Comparison of ENCODE assay signal across 15 cellular contexts in the genomic region with DNA sequence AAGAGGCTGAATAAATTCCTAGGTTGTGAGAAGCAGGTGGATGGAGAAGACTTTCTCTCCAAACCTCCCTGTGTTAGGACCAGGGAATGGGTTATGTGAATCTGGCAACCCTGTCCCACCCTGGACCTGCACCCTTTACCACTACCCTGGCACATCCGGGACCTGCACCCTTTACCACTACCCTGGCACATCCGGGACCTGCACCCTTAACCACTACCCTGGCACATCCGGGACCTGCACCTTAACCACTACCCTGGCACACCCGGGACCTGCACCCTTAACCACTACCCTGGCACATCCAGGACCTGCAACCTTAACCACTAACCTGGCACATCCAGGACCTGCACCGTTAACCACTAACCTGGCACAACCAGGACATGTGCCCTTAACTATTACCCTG.
DNase-seq lines count a peak whose midpoint lies in the region; ATAC-seq and TF ChIP-seq lines count a peak whose summit lies in the region.
"Had no signal": no experiment of that assay in that cellular context is flagged by ENCODE, and none has a peak within 500 bp of the region (broad histone marks: within the 10 kb centered on the region; RNA-seq: fewer than 3 reads in every experiment).

No MANE protein-coding gene starts in this region.

- WGBS in smooth muscle cell (ENCODE audit: low lambda C conversion rate), result 92% methylated on average over 5 of the region's 5 CpGs

- peaks cover 19% of the 10 kb centered on the region for H3K4me1 Mint-ChIP-seq in activated CD4-positive, alpha-beta memory T cell treated with anti-CD3 and anti-CD28 coated beads, Interleukin-2, amount 10 ng/mL, durations not matched to agents 7 days and 5 days
- no peaks in the 10 kb centered on the region for H3K4me1 Mint-ChIP-seq in activated CD4-positive, alpha-beta memory T cell treated with anti-CD3 and anti-CD28 coated beads for 36 hours (ENCODE audit: low read depth)
- H3K4me1 Mint-ChIP-seq in activated T-helper 17 cell treated with anti-CD3 and anti-CD28 coated beads, Interleukin-2, amount 50 U/mL, for 72 hours, result peaks cover 33% of the 10 kb centered on the region
- peaks cover 25 to 38% (median 28%) of the 10 kb centered on the region in 3 donors for H3K4me1 Mint-ChIP-seq in naive B cell

- H3K4me3 Mint-ChIP-seq in activated CD4-positive, alpha-beta memory T cell treated with anti-CD3 and anti-CD28 coated beads, Interleukin-2, amount 10 ng/mL, durations not matched to agents 7 days and 5 days, result no peak overlapping the region
- no peak overlapping the region for H3K4me3 Mint-ChIP-seq in activated CD4-positive, alpha-beta memory T cell treated with anti-CD3 and anti-CD28 coated beads for 36 hours
- H3K4me3 Mint-ChIP-seq in activated T-helper 17 cell treated with anti-CD3 and anti-CD28 coated beads, Interleukin-2, amount 50 U/mL, for 72 hours, result peak overlapping the region; percentile 11
- H3K4me3 Mint-ChIP-seq in naive B cell, result peak overlapping the region in 1 of 8 donors; percentile 62
- H3K4me3 Mint-ChIP-seq: GM23338, H9 had no signal

- no peak for TF ChIP-seq CTCF in smooth muscle cell (IDR thresholded peaks at IDR 0.05; ENCODE audit: borderline replicate concordance, insufficient read depth, poor library complexity, severe bottlenecking)

- no peaks in the 10 kb centered on the region for H3K9me3 Mint-ChIP-seq in activated CD4-positive, alpha-beta memory T cell treated with anti-CD3 and anti-CD28 coated beads, Interleukin-2, amount 10 ng/mL, durations not matched to agents 7 days and 5 days
- H3K9me3 Mint-ChIP-seq in activated CD4-positive, alpha-beta memory T cell treated with anti-CD3 and anti-CD28 coated beads for 36 hours, result no peaks in the 10 kb centered on the region
- H3K9me3 Mint-ChIP-seq in activated T-helper 17 cell treated with anti-CD3 and anti-CD28 coated beads, Interleukin-2, amount 50 U/mL, for 72 hours, result no peaks in the 10 kb centered on the region
- H3K9me3 Mint-ChIP-seq in naive B cell, result no peaks in the 10 kb centered on the region
- H3K9me3 Mint-ChIP-seq: GM23338 had no signal

- H3K9ac ChIP-seq in smooth muscle cell (ENCODE audit: low read depth), result no peak overlapping the region
- H3K9ac ChIP-seq: BLaER1 had no signal

- POLR2A ChIA-PET in activated CD4-positive, alpha-beta memory T cell treated with anti-CD3 and anti-CD28 coated beads, Interleukin-2, amount 10 ng/mL, durations not matched to agents 7 days and 5 days (lab: Charles Lee), result no interaction called here
- POLR2A ChIA-PET in activated CD4-positive, alpha-beta memory T cell treated with anti-CD3 and anti-CD28 coated beads for 36 hours (lab: Charles Lee), result no interaction called here

- no peaks in the 10 kb centered on the region for H4K20me1 ChIP-seq in smooth muscle cell (ENCODE audit: low read depth)
- H4K20me1 ChIP-seq: BLaER1 had no signal

- H3K27ac Mint-ChIP-seq in activated CD4-positive, alpha-beta memory T cell treated with anti-CD3 and anti-CD28 coated beads, Interleukin-2, amount 10 ng/mL, durations not matched to agents 7 days and 5 days, result peak overlapping the region; percentile 12
- H3K27ac Mint-ChIP-seq in activated CD4-positive, alpha-beta memory T cell treated with anti-CD3 and anti-CD28 coated beads for 36 hours, result no peak overlapping the region
- H3K27ac Mint-ChIP-seq in activated T-helper 17 cell treated with anti-CD3 and anti-CD28 coated beads, Interleukin-2, amount 50 U/mL, for 72 hours, result peak overlapping the region; percentile 66
- peak overlapping the region in 4 of 6 donors; percentile 54 to 76 (median 55) for H3K27ac Mint-ChIP-seq in naive B cell
- H3K27ac Mint-ChIP-seq: GM23338, H9 had no signal

- no peak for ATAC-seq in activated T-helper 17 cell treated with anti-CD3 and anti-CD28 coated beads, Interleukin-2, amount 50 U/mL, for 72 hours (replicated peaks)
- ATAC-seq in naive B cell (ENCODE audit: low read depth in 2 of 2) (no peak), GM19023 (IDR thresholded peaks at IDR 0.05; ENCODE audit: unreplicated experiment) (no peak), left ventricle myocardium superior (no peak)
- ATAC-seq: GM12878, GM23338 had no signal

- H3K27me3 Mint-ChIP-seq in activated CD4-positive, alpha-beta memory T cell treated with anti-CD3 and anti-CD28 coated beads, Interleukin-2, amount 10 ng/mL, durations not matched to agents 7 days and 5 days, result no peaks in the 10 kb centered on the region
- H3K27me3 Mint-ChIP-seq in activated CD4-positive, alpha-beta memory T cell treated with anti-CD3 and anti-CD28 coated beads for 36 hours, result no peaks in the 10 kb centered on the region
- no peaks in the 10 kb centered on the region for H3K27me3 Mint-ChIP-seq in activated T-helper 17 cell treated with anti-CD3 and anti-CD28 coated beads, Interleukin-2, amount 50 U/mL, for 72 hours
- H3K27me3 Mint-ChIP-seq in naive B cell, result no peaks in the 10 kb centered on the region

- H3K4me3 ChIP-seq in smooth muscle cell, result no peak overlapping the region
- H3K4me3 ChIP-seq: BLaER1, GM12878, GM23338 had no signal

- no peaks in the 10 kb centered on the region for H3K79me2 ChIP-seq in smooth muscle cell (ENCODE audit: low read depth)

- no peaks in the 10 kb centered on the region for H3F3A ChIP-seq in smooth muscle cell (ENCODE audit: low read depth)

- no peak for DNase-seq in activated CD4-positive, alpha-beta memory T cell treated with anti-CD3 and anti-CD28 coated beads, Interleukin-2, amount 10 ng/mL, durations not matched to agents 7 days and 5 days
- DNase-seq in activated CD4-positive, alpha-beta memory T cell treated with anti-CD3 and anti-CD28 coated beads for 36 hours, result no peak
- no peak for DNase-seq in naive B cell
- DNase-seq in NCI-H526 (lab: John Stamatoyannopoulos, UW), result no peak
- no peak for DNase-seq in smooth muscle cell (lab: John Stamatoyannopoulos, UW; ENCODE audit: unreplicated experiment)
- DNase-seq in left ventricle myocardium superior, result no peak
- DNase-seq: DMS79, H9, IMR-90 had no signal

- no peaks in the 10 kb centered on the region for H3K36me3 ChIP-seq in smooth muscle cell (ENCODE audit: low read depth)
- H3K36me3 ChIP-seq: BLaER1 had no signal

- H2AFZ ChIP-seq in smooth muscle cell (ENCODE audit: low read depth), result no peak overlapping the region
- H2AFZ ChIP-seq: GM23338 had no signal

- H3K4me2 ChIP-seq in smooth muscle cell, result no peak overlapping the region
- H3K4me2 ChIP-seq: BLaER1, GM23338 had no signal

- intact Hi-C loops in activated CD4-positive, alpha-beta memory T cell treated with anti-CD3 and anti-CD28 coated beads for 36 hours (cut with micrococcal nuclease), result no loop called here
- intact Hi-C loops in left ventricle myocardium superior (cut with micrococcal nuclease), result loop anchor here (10.0 kb wide), 1 partner anchor 206 kb away; a partner anchor contains a TSS

- H3K27me3 ChIP-seq in smooth muscle cell (ENCODE audit: low read depth), result peaks cover 14% of the 10 kb centered on the region
- H3K27me3 ChIP-seq: BLaER1 had no signal

- H3K27ac ChIP-seq in smooth muscle cell (ENCODE audit: low read depth), result no peak overlapping the region
- H3K27ac ChIP-seq: 22Rv1, BLaER1 had no signal

- H3K9me3 ChIP-seq in smooth muscle cell (replicated peaks; ENCODE audit: low read depth), result no peaks in the 10 kb centered on the region
- H3K9me3 ChIP-seq: BLaER1 had no signal

- CTCF ChIA-PET in activated CD4-positive, alpha-beta memory T cell treated with anti-CD3 and anti-CD28 coated beads, Interleukin-2, amount 10 ng/mL, durations not matched to agents 7 days and 5 days (lab: Charles Lee), result no interaction called here
- CTCF ChIA-PET in activated CD4-positive, alpha-beta memory T cell treated with anti-CD3 and anti-CD28 coated beads for 36 hours (lab: Charles Lee), result no interaction called here

- H3K4me1 ChIP-seq in smooth muscle cell (ENCODE audit: low read depth), result no peaks in the 10 kb centered on the region

- peaks cover 17% of the 10 kb centered on the region for H3K36me3 Mint-ChIP-seq in activated CD4-positive, alpha-beta memory T cell treated with anti-CD3 and anti-CD28 coated beads, Interleukin-2, amount 10 ng/mL, durations not matched to agents 7 days and 5 days (ENCODE audit: low read depth)
- H3K36me3 Mint-ChIP-seq in activated CD4-positive, alpha-beta memory T cell treated with anti-CD3 and anti-CD28 coated beads for 36 hours, result peaks cover 9% of the 10 kb centered on the region
- H3K36me3 Mint-ChIP-seq in activated T-helper 17 cell treated with anti-CD3 and anti-CD28 coated beads, Interleukin-2, amount 50 U/mL, for 72 hours (ENCODE audit: low read depth), result peaks cover 52% of the 10 kb centered on the region
- peaks cover 16 to 43% of the 10 kb centered on the region in 2 donors for H3K36me3 Mint-ChIP-seq in naive B cell
